In the genomic region with DNA sequence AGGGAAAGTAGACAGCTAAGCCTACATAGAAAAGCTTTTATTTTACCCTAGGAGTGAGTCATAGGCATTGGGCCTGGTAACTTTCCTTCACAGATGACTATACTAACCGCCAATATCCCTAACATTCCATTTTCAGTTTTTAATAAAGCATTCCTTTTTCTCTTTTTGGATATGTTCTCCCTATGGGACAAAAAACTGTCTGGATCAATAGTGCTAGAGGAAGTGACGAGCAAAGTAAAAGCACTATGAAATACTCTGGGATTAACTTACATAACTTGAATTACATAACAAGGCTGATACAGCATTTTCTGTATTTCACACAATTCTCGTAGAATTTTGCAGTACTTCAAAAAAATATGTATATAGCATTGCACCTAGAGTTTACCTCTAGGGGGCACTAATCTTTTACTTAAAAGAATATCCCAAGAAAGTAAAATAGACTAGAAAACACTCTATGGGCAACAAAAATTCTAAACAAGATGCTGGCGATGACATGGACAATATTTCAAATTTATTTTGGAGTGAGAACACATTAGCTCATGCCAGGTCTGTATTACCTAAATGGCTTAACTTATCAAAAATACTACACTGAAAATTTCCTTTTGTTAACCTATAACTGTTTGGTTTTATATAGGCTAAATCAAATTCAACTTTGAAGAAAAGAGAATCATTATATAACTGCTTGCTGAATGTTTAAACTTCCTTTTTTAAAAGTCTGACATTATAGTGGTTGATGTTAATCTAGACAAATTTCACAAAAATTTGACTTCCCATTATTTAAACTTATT, we compare ENCODE assay signal across 8 cellular contexts.
A peak's percentile ranks its signal among the peaks of the same experiment; 100 is the strongest.
DNase-seq lines count a peak whose midpoint lies in the region; ATAC-seq and TF ChIP-seq lines count a peak whose summit lies in the region.

No MANE protein-coding gene starts in this region.

- H3K4me3 ChIP-seq in colonic mucosa: no peak overlapping the region

- H3K9ac ChIP-seq in colonic mucosa (ENCODE audit: low read depth in 2 of 2, low read length in 2 of 2): no peak overlapping the region

- H3K36me3 ChIP-seq in colonic mucosa: no peaks in the 10 kb centered on the region

- H3K4me1 ChIP-seq in colonic mucosa: no peaks in the 10 kb centered on the region

- peak; percentile 61 for TF ChIP-seq CTCF in colonic mucosa (IDR thresholded peaks at IDR 0.05)

- peak; percentile 63 for DNase-seq in CD1c-positive myeloid dendritic cell (ENCODE audit: extremely low spot score)
- peak; percentile 92 for DNase-seq in NOMO-1 treated with DMSO at 0.1 percent for 48 hours (lab: John Stamatoyannopoulos, UW; ENCODE audit: unreplicated experiment)
- DNase-seq in colonic mucosa: no peak
- peak; percentile 66 for DNase-seq in medulla oblongata (ENCODE audit: extremely low spot score)
- no peak for DNase-seq in NCI-H1930 (lab: John Stamatoyannopoulos, UW)
- DNase-seq in activated naive CD4-positive, alpha-beta T cell treated with anti-CD3 and anti-CD28 coated beads, Interleukin-2, amount 50 U/mL, for 16 hours: no peak

- ATAC-seq in HG02759 (IDR thresholded peaks at IDR 0.05; ENCODE audit: unreplicated experiment) (peak; percentile 41), GM19452 (IDR thresholded peaks at IDR 0.05; ENCODE audit: unreplicated experiment) (no peak)

- no peaks in the 10 kb centered on the region for H3K27me3 ChIP-seq in colonic mucosa

- intact Hi-C loops in colonic mucosa (cut with DNase I): loop anchor here (2.0 kb wide), 1 partner anchor 48 kb away; no protein-coding TSS in a partner anchor

- H3K9me3 ChIP-seq in colonic mucosa: no peaks in the 10 kb centered on the region

- no peak overlapping the region for H3K27ac ChIP-seq in colonic mucosa

Comparison
In these comparisons a context has a peak if more than half of its experiments do, and no peak if none do; other contexts are left out.
1. DNase-seq: peak in CD1c-positive myeloid dendritic cell (single experiment), NOMO-1 treated with DMSO at 0.1 percent for 48 hours (single experiment) and medulla oblongata (single experiment); none in colonic mucosa (single experiment), NCI-H1930 (0 of 2) and activated naive CD4-positive, alpha-beta T cell treated with anti-CD3 and anti-CD28 coated beads, Interleukin-2, amount 50 U/mL, for 16 hours (single experiment).